1 cellular context compared by ENCODE assay signal in the genomic region with DNA sequence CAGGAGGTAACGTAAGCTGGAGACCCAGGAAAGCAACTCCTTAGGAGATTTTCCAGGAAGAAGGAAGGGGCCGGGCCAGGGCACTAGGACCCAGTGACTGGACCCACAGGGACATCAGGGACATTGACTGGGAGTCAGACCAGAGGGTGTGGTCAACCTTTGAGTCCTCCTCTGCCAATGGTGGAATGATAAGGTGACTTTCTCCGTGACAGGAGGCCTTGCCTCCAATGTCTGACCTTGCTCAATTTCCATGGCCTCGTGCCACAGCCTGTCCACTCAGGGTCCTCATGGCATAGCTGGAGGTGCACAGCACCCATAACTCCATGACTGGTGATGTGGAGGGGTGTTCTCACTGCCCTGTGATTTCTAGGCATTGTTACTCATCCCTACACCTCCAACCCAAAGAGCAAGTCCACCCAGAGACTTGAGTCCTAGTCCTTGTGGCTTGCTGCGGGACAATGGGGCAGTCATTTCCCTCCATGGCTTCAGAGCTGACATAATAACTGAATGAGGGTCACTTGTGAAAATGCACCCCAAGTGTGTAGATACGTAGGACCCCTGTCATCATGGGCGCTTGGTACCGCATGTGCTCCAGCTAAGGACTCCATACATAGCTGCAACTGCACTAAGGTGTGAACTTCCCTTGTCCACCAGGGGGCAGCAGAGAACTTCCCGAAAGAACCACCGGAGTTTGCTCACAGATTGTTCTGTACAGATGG.
TF ChIP-seq lines count a peak whose summit lies in the region.

No MANE protein-coding gene starts in this region.

TF ChIP-seq in GM23338, 12 proteins besides CTCF, POLR2A, EP300 and RAD21 (continued from another document):
- no peak for TF ChIP-seq ZNF462 (CRISPR knock-in tag; IDR thresholded peaks at IDR 0.05)
- no peak for TF ChIP-seq ZNF331 (CRISPR knock-in tag; IDR thresholded peaks at IDR 0.05; ENCODE audit: low read depth)
- no peak for TF ChIP-seq CREB1 (CRISPR knock-in tag; IDR thresholded peaks at IDR 0.05; ENCODE audit: low read depth)
- TF ChIP-seq JUNB (IDR thresholded peaks at IDR 0.05; ENCODE audit: unreplicated experiment), result no peak
- no peak for TF ChIP-seq POLR2AphosphoS5 (IDR thresholded peaks at IDR 0.05; ENCODE audit: low read depth)
- TF ChIP-seq STAT1 (IDR thresholded peaks at IDR 0.05; ENCODE audit: unreplicated experiment), result no peak
- TF ChIP-seq ETS1 (IDR thresholded peaks at IDR 0.05), result no peak
- TF ChIP-seq EZH2 (IDR thresholded peaks at IDR 0.05; ENCODE audit: low read depth, unreplicated experiment), result no peak
TF ChIP-seq in GM23338: peak in this region for 0.
